In genomic region chr9:38295751-38296150, GRCh38 we compare ENCODE assay signal across 24 cellular contexts.
"Had no signal": no experiment of that assay in that cellular context is flagged by ENCODE, and none has a peak within 500 bp of the region (broad histone marks: within the 10 kb centered on the region; RNA-seq: fewer than 3 reads in every experiment).

No MANE protein-coding gene starts in this region.

- H3K9me3 ChIP-seq: adrenal gland had no signal

- H3K4me3 ChIP-seq: adrenal gland had no signal

- H3K27ac ChIP-seq: adrenal gland had no signal

- FAIRE-seq: RCC 7860 had no signal

- DNase-seq: activated CD4-positive, alpha-beta T cell treated with anti-CD3 and anti-CD28 coated beads for 48 hours; activated CD4-positive, alpha-beta T cell treated with anti-CD3 and anti-CD28 coated beads, Interleukin-2, amount 50 U/mL, for 4 hours; activated CD4-positive, CD25-positive, alpha-beta regulatory T cell treated with anti-CD3 and anti-CD28 coated beads, Interleukin-2, amount 50 U/mL, for 72 hours; activated CD8-positive, alpha-beta memory T cell treated with anti-CD3 and anti-CD28 coated beads, Interleukin-2, amount 50 U/mL, for 48 hours; activated CD8-positive, alpha-beta T cell treated with anti-CD3 and anti-CD28 coated beads, Interleukin-2, amount 10 ng/mL, durations not matched to agents 7 days and 5 days; activated naive CD4-positive, alpha-beta T cell treated with anti-CD3 and anti-CD28 coated beads, Interleukin-2, amount 50 U/mL, for 16 hours; activated naive CD8-positive, alpha-beta T cell treated with anti-CD3 and anti-CD28 coated beads, Interleukin-2, amount 10 ng/mL, durations not matched to agents 7 days and 5 days; activated T-cell treated with anti-CD3 and anti-CD28 coated beads, Interleukin-2, amount 50 U/mL, for 1 hour; adrenal gland; anterior cingulate cortex; Kasumi-1; MV-4-11; NCI-H1092 treated with DMSO at 0.1 percent for 48 hours; NCI-H1417 treated with DMSO at 0.1 percent for 48 hours; NCI-H1694; NCI-H2029 treated with DMSO at 0.1 percent for 48 hours; NCI-H446; NCI-H524; PC-3; SIG-M5; T-helper 17 cell; T-helper 9 cell had no signal

- H3K27me3 ChIP-seq: adrenal gland had no signal

- H3K36me3 ChIP-seq: adrenal gland had no signal

- ATAC-seq: activated CD8-positive, alpha-beta T cell treated with anti-CD3 and anti-CD28 coated beads, Interleukin-2, amount 10 ng/mL, durations not matched to agents 7 days and 5 days; PC-3; T-helper 17 cell; WTC11 had no signal
